ENCODE assay signal across 10 cellular contexts in the genomic region with DNA sequence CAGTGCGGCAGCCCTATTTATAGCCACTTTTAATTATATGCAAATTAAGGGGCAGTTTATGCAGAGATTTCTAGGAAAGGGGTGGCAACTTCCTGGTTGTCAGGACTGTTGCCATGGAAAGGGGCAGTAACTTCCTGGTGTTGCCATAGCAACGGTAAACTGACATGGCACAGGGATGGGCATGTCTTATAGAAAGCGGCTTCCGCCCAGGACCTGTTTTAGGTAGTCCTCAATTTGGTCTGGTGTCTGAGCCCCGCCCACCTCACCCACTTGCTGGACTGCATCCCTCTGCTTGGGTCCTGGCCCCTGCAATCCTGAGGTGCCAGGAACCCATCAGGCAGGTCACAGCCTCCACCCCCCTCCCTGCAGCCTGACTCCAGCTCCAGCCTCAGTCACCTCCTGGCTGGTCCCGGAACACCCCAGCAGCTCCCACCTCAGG.
DNase-seq lines count a peak whose midpoint lies in the region; ATAC-seq lines count a peak whose summit lies in the region.
"Had no signal": no experiment of that assay in that cellular context is flagged by ENCODE, and none has a peak within 500 bp of the region (broad histone marks: within the 10 kb centered on the region; RNA-seq: fewer than 3 reads in every experiment).

No MANE protein-coding gene starts in this region.

- DNase-seq in DMS153 treated with DMSO at 0.1 percent for 48 hours (lab: John Stamatoyannopoulos, UW; ENCODE audit: unreplicated experiment) (peak; percentile 5), LHCN-M2 (ENCODE audit: low read depth) (peak; percentile 60), RKO (ENCODE audit: low spot score) (peak; percentile 41), left kidney (ENCODE audit: low read depth, low spot score) (peak; percentile 71), NCI-H345 treated with DMSO at 0.1 percent for 48 hours (lab: John Stamatoyannopoulos, UW; ENCODE audit: unreplicated experiment) (no peak)
- DNase-seq: activated T-cell treated with anti-CD3 and anti-CD28 coated beads for 4 hours, GOT3, NCI-H226 had no signal

- ATAC-seq in HG03108 (IDR thresholded peaks at IDR 0.05; ENCODE audit: unreplicated experiment) (no peak), GM18909 (IDR thresholded peaks at IDR 0.05; ENCODE audit: poor library complexity, unreplicated experiment) (no peak)
